1 cellular context compared by ENCODE assay signal in genomic region chrX:154981116-154981411, GRCh38.
TF ChIP-seq lines count a peak whose summit lies in the region.

No MANE protein-coding gene starts in this region.

TF ChIP-seq in GM23338, 12 proteins besides CTCF, POLR2A, EP300 and RAD21 (continued from another document):
- TF ChIP-seq STAT1 (IDR thresholded peaks at IDR 0.05; ENCODE audit: unreplicated experiment) (no peak), ZNF114 (CRISPR knock-in tag; IDR thresholded peaks at IDR 0.05) (no peak), EZH2 (IDR thresholded peaks at IDR 0.05; ENCODE audit: low read depth, unreplicated experiment) (no peak), NANOG (IDR thresholded peaks at IDR 0.05; ENCODE audit: borderline replicate concordance) (no peak), POLR2AphosphoS5 (IDR thresholded peaks at IDR 0.05; ENCODE audit: low read depth) (no peak), JUNB (IDR thresholded peaks at IDR 0.05; ENCODE audit: unreplicated experiment) (no peak), EZH2phosphoT487 (IDR thresholded peaks at IDR 0.05; ENCODE audit: unreplicated experiment) (no peak), ZNF331 (CRISPR knock-in tag; IDR thresholded peaks at IDR 0.05; ENCODE audit: low read depth) (no peak)
- TF ChIP-seq, protein P1, sequence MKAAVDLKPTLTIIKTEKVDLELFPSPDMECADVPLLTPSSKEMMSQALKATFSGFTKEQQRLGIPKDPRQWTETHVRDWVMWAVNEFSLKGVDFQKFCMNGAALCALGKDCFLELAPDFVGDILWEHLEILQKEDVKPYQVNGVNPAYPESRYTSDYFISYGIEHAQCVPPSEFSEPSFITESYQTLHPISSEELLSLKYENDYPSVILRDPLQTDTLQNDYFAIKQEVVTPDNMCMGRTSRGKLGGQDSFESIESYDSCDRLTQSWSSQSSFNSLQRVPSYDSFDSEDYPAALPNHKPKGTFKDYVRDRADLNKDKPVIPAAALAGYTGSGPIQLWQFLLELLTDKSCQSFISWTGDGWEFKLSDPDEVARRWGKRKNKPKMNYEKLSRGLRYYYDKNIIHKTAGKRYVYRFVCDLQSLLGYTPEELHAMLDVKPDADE (IDR thresholded peaks at IDR 0.05) = no peak
- TF ChIP-seq, protein P2, sequence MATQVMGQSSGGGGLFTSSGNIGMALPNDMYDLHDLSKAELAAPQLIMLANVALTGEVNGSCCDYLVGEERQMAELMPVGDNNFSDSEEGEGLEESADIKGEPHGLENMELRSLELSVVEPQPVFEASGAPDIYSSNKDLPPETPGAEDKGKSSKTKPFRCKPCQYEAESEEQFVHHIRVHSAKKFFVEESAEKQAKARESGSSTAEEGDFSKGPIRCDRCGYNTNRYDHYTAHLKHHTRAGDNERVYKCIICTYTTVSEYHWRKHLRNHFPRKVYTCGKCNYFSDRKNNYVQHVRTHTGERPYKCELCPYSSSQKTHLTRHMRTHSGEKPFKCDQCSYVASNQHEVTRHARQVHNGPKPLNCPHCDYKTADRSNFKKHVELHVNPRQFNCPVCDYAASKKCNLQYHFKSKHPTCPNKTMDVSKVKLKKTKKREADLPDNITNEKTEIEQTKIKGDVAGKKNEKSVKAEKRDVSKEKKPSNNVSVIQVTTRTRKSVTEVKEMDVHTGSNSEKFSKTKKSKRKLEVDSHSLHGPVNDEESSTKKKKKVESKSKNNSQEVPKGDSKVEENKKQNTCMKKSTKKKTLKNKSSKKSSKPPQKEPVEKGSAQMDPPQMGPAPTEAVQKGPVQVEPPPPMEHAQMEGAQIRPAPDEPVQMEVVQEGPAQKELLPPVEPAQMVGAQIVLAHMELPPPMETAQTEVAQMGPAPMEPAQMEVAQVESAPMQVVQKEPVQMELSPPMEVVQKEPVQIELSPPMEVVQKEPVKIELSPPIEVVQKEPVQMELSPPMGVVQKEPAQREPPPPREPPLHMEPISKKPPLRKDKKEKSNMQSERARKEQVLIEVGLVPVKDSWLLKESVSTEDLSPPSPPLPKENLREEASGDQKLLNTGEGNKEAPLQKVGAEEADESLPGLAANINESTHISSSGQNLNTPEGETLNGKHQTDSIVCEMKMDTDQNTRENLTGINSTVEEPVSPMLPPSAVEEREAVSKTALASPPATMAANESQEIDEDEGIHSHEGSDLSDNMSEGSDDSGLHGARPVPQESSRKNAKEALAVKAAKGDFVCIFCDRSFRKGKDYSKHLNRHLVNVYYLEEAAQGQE (IDR thresholded peaks at IDR 0.05; ENCODE audit: unreplicated experiment) = no peak
